In the genomic region with DNA sequence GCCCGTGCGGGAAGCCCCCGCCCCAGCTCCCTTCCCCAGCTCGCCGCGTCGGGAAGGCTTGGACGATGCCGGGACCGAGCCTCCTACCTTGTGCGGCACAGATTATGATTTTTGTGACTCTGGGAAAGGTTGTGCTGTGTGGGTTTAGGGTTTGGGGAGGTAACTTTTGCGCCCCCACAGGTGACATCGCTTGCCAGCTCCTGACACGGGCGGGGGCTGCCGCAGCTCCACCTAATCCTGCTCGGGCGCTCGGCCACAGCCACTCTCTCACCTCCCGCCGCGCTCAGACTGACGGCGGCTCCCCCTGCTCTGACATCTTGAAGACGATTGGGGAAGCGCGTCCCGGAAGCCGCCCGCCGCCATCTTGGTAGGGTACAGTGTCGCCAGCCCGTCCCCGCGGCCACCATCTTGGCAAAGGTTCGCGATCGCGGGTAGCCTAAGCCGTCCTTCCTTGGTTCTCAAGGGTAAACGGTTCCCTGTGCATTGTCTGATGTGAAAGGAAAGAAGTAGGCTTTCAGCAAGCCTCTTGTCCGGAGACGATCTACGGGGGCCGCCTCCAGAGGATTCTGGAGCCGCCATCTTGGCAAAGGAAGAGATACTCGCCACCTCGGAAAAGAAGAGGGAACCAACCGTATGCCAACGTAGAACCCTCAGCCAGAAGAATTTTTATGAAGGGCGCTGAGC, we compare ENCODE assay signal across 1 cellular context.
TF ChIP-seq lines count a peak whose summit lies in the region.

No MANE protein-coding gene starts in this region.

TF ChIP-seq in K562, 482 proteins besides CTCF, POLR2A, EP300 and RAD21 (continued from another document and continues in another):
- TF ChIP-seq PRDM10 (IDR thresholded peaks at IDR 0.05; ENCODE audit: partially characterized antibody) (peak; percentile 7), HEY1 (CRISPR knock-in tag; IDR thresholded peaks at IDR 0.05; ENCODE audit: borderline replicate concordance) (no peak), NFIX (CRISPR knock-in tag; IDR thresholded peaks at IDR 0.05; ENCODE audit: low read depth) (no peak), ELF2 (CRISPR knock-in tag; IDR thresholded peaks at IDR 0.05) (no peak; the same call in 1 of the 2 replicates), OTX1 (CRISPR knock-in tag; IDR thresholded peaks at IDR 0.05) (no peak), SP2 (IDR thresholded peaks at IDR 0.05; ENCODE audit: extremely low read depth, low read depth, low read length, poor library complexity, severe bottlenecking) (no peak), HDAC2 (IDR thresholded peaks at IDR 0.05) (0 out of 2 replicates have a peak, but pooled peaks have one; percentile 35), BDP1 (IDR thresholded peaks at IDR 0.05; ENCODE audit: insufficient read depth, insufficient read length) (no peak), FUS (optimal IDR thresholded peaks at IDR 0.05; ENCODE audit: low read depth, low read length) (no peak), ZNF347 (CRISPR knock-in tag; IDR thresholded peaks at IDR 0.05; ENCODE audit: low read depth) (no peak), RBBP5 (IDR thresholded peaks at IDR 0.05; ENCODE audit: borderline replicate concordance, insufficient read depth, low read length, poor library complexity, severe bottlenecking) (no peak), KLF1 (tag; IDR thresholded peaks at IDR 0.05) (peak; percentile 79), EGR1 (conservative IDR thresholded peaks at IDR 0.05) (no peak), BRD4 (IDR thresholded peaks at IDR 0.05) (peak; percentile 96), USF1 (CRISPR knock-in tag; IDR thresholded peaks at IDR 0.05) (no peak), CXXC5 (CRISPR knock-in tag; IDR thresholded peaks at IDR 0.05) (peak; percentile 81), SREBF1 (IDR thresholded peaks at IDR 0.05; ENCODE audit: borderline replicate concordance, low read depth, low read length) (no peak), E2F3 (CRISPR knock-in tag; IDR thresholded peaks at IDR 0.05) (no peak), PCBP2 (IDR thresholded peaks at IDR 0.05; ENCODE audit: low read depth, low read length, poor library complexity, severe bottlenecking) (no peak), TAF1 (IDR thresholded peaks at IDR 0.05; ENCODE audit: control insufficient read depth, extremely low read depth, insufficient read depth, low read length, severe bottlenecking) (peak; percentile 75), PML (IDR thresholded peaks at IDR 0.05; ENCODE audit: low read length) (0 out of 2 replicates have a peak, but pooled peaks have one; percentile 11), KDM5B (IDR thresholded peaks at IDR 0.05; ENCODE audit: insufficient replicate concordance, low read depth, low read length) (peak; percentile 88), ELK3 (CRISPR knock-in tag; IDR thresholded peaks at IDR 0.05) (no peak), ARID4B (CRISPR knock-in tag; IDR thresholded peaks at IDR 0.05) (peak; percentile 76; the same call in 1 of the 2 replicates), TRIM28 (IDR thresholded peaks at IDR 0.05) (no peak), NFRKB (IDR thresholded peaks at IDR 0.05; ENCODE audit: low read depth) (peak; percentile 99), ZNF584 (CRISPR knock-in tag; IDR thresholded peaks at IDR 0.05; ENCODE audit: low read depth) (peak; percentile 92)
- TF ChIP-seq, protein P1, sequence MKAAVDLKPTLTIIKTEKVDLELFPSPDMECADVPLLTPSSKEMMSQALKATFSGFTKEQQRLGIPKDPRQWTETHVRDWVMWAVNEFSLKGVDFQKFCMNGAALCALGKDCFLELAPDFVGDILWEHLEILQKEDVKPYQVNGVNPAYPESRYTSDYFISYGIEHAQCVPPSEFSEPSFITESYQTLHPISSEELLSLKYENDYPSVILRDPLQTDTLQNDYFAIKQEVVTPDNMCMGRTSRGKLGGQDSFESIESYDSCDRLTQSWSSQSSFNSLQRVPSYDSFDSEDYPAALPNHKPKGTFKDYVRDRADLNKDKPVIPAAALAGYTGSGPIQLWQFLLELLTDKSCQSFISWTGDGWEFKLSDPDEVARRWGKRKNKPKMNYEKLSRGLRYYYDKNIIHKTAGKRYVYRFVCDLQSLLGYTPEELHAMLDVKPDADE (conservative IDR thresholded peaks at IDR 0.05; ENCODE audit: control insufficient read depth, low read depth, low read length): peak; percentile 88
- TF ChIP-seq, protein P2, sequence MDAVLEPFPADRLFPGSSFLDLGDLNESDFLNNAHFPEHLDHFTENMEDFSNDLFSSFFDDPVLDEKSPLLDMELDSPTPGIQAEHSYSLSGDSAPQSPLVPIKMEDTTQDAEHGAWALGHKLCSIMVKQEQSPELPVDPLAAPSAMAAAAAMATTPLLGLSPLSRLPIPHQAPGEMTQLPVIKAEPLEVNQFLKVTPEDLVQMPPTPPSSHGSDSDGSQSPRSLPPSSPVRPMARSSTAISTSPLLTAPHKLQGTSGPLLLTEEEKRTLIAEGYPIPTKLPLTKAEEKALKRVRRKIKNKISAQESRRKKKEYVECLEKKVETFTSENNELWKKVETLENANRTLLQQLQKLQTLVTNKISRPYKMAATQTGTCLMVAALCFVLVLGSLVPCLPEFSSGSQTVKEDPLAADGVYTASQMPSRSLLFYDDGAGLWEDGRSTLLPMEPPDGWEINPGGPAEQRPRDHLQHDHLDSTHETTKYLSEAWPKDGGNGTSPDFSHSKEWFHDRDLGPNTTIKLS (IDR thresholded peaks at IDR 0.05; ENCODE audit: borderline replicate concordance, low read depth): peak; percentile 37; the same call in 1 of the 2 replicates
- TF ChIP-seq, protein P3, sequence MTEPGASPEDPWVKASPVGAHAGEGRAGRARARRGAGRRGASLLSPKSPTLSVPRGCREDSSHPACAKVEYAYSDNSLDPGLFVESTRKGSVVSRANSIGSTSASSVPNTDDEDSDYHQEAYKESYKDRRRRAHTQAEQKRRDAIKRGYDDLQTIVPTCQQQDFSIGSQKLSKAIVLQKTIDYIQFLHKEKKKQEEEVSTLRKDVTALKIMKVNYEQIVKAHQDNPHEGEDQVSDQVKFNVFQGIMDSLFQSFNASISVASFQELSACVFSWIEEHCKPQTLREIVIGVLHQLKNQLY (CRISPR knock-in tag; conservative IDR thresholded peaks at IDR 0.05): no peak
- TF ChIP-seq, protein P4, sequence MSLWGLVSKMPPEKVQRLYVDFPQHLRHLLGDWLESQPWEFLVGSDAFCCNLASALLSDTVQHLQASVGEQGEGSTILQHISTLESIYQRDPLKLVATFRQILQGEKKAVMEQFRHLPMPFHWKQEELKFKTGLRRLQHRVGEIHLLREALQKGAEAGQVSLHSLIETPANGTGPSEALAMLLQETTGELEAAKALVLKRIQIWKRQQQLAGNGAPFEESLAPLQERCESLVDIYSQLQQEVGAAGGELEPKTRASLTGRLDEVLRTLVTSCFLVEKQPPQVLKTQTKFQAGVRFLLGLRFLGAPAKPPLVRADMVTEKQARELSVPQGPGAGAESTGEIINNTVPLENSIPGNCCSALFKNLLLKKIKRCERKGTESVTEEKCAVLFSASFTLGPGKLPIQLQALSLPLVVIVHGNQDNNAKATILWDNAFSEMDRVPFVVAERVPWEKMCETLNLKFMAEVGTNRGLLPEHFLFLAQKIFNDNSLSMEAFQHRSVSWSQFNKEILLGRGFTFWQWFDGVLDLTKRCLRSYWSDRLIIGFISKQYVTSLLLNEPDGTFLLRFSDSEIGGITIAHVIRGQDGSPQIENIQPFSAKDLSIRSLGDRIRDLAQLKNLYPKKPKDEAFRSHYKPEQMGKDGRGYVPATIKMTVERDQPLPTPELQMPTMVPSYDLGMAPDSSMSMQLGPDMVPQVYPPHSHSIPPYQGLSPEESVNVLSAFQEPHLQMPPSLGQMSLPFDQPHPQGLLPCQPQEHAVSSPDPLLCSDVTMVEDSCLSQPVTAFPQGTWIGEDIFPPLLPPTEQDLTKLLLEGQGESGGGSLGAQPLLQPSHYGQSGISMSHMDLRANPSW (CRISPR knock-in tag; IDR thresholded peaks at IDR 0.05): no peak
- TF ChIP-seq, protein P5, sequence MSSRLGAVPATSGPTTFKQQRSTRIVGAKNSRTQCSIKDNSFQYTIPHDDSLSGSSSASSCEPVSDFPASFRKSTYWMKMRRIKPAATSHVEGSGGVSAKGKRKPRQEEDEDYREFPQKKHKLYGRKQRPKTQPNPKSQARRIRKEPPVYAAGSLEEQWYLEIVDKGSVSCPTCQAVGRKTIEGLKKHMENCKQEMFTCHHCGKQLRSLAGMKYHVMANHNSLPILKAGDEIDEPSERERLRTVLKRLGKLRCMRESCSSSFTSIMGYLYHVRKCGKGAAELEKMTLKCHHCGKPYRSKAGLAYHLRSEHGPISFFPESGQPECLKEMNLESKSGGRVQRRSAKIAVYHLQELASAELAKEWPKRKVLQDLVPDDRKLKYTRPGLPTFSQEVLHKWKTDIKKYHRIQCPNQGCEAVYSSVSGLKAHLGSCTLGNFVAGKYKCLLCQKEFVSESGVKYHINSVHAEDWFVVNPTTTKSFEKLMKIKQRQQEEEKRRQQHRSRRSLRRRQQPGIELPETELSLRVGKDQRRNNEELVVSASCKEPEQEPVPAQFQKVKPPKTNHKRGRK (tag; IDR thresholded peaks at IDR 0.05): no peak
- TF ChIP-seq, protein P6, sequence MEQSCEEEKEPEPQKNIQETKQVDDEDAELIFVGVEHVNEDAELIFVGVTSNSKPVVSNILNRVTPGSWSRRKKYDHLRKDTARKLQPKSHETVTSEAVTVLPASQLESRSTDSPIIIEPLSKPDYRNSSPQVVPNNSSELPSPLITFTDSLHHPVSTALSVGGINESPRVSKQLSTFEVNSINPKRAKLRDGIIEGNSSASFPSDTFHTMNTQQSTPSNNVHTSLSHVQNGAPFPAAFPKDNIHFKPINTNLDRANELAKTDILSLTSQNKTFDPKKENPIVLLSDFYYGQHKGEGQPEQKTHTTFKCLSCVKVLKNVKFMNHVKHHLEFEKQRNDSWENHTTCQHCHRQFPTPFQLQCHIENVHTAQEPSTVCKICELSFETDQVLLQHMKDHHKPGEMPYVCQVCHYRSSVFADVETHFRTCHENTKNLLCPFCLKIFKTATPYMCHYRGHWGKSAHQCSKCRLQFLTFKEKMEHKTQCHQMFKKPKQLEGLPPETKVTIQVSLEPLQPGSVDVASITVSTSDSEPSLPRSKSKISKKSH (CRISPR knock-in tag; IDR thresholded peaks at IDR 0.05): no peak
